ENCODE assay signal across 1 cellular context in the genomic region with DNA sequence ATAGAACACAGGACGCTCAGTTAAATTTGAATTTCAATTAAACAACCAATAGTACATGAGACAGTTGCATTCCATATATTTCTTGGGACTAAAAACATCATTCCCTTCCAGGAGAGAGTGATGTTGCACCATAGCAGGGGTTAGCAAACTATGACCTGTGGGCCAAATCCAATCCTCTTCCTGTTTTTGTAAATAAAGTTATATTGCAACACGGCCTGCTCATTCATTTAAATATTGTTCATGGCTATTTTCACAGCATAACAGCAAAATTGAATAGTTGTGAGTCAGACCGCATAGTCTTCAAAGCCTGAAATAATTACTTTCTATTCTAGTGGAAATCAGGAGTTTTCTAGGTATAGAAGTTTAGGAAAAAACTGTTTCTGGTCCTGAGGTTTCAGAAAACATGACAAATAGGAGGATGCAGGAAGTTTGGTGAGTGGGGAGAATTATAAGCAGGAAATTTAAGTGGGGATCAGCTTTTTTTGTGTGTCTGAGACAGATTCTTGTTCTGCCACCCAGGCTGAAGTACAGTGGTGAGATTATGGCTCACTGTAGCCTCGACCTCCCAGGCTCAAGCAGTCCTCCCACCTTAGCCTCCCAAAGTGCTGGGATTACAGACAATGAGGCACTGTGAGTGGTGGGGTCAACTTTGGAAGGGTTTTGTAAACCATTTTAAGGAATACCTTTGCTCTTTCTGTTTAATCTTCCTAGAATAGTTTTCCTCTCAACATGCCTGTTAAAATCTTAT.
TF ChIP-seq lines count a peak whose summit lies in the region.

No MANE protein-coding gene starts in this region.

TF ChIP-seq in HepG2, 621 proteins besides CTCF, POLR2A, EP300 and RAD21 (continued from another document and continues in another):
- TF ChIP-seq ZNF609 (CRISPR knock-in tag; IDR thresholded peaks at IDR 0.05; ENCODE audit: borderline replicate concordance) (peak; percentile 45; the same call in 1 of the 2 replicates), ZNF343 (CRISPR knock-in tag; IDR thresholded peaks at IDR 0.05) (no peak), ZSCAN31 (CRISPR knock-in tag; IDR thresholded peaks at IDR 0.05; ENCODE audit: low read depth) (no peak), ZNF12 (CRISPR knock-in tag; IDR thresholded peaks at IDR 0.05) (no peak), ZFP36L2 (CRISPR knock-in tag; IDR thresholded peaks at IDR 0.05) (no peak), ZNF256 (CRISPR knock-in tag; conservative IDR thresholded peaks at IDR 0.05) (no peak), ZSCAN12 (CRISPR knock-in tag; IDR thresholded peaks at IDR 0.05) (no peak), HOXA5 (CRISPR knock-in tag; IDR thresholded peaks at IDR 0.05) (0 out of 2 replicates have a peak, but pooled peaks have one; percentile 20), ZNF460 (CRISPR knock-in tag; IDR thresholded peaks at IDR 0.05; ENCODE audit: borderline replicate concordance) (no peak), ZNF143 (CRISPR knock-in tag; IDR thresholded peaks at IDR 0.05) (no peak), ZNF432 (CRISPR knock-in tag; IDR thresholded peaks at IDR 0.05; ENCODE audit: borderline replicate concordance) (no peak), SNAPC2 (CRISPR knock-in tag; IDR thresholded peaks at IDR 0.05) (no peak), GABPB1 (CRISPR knock-in tag; IDR thresholded peaks at IDR 0.05) (peak; percentile 55), HMGA1 (CRISPR knock-in tag; conservative IDR thresholded peaks at IDR 0.05) (no peak), ZNF234 (CRISPR knock-in tag; conservative IDR thresholded peaks at IDR 0.05) (no peak), RFX3 (CRISPR knock-in tag; IDR thresholded peaks at IDR 0.05) (no peak), ZNF354B (CRISPR knock-in tag; IDR thresholded peaks at IDR 0.05) (no peak), ZNF451 (CRISPR knock-in tag; IDR thresholded peaks at IDR 0.05) (no peak), NCOA2 (CRISPR knock-in tag; IDR thresholded peaks at IDR 0.05) (peak; percentile 87), PHB2 (IDR thresholded peaks at IDR 0.05; ENCODE audit: partially characterized antibody) (no peak), BRD4 (CRISPR knock-in tag; IDR thresholded peaks at IDR 0.05) (no peak), ZNF776 (CRISPR knock-in tag; IDR thresholded peaks at IDR 0.05) (no peak), KAT7 (CRISPR knock-in tag; IDR thresholded peaks at IDR 0.05; ENCODE audit: borderline replicate concordance) (0 out of 2 replicates have a peak, but pooled peaks have one; percentile 41), TEF (CRISPR knock-in tag; IDR thresholded peaks at IDR 0.05) (no peak), MAF1 (CRISPR knock-in tag; IDR thresholded peaks at IDR 0.05; ENCODE audit: borderline replicate concordance) (no peak), GABPA (IDR thresholded peaks at IDR 0.05; ENCODE audit: low read depth, low read length) (no peak), GABPA (CRISPR knock-in tag; IDR thresholded peaks at IDR 0.05; ENCODE audit: low read depth) (peak; percentile 32; the same call in 1 of the 2 replicates), KLF12 (CRISPR knock-in tag; IDR thresholded peaks at IDR 0.05; ENCODE audit: borderline replicate concordance) (no peak), ZNF101 (CRISPR knock-in tag; IDR thresholded peaks at IDR 0.05; ENCODE audit: borderline replicate concordance, low read depth) (no peak), JUND (CRISPR knock-in tag; IDR thresholded peaks at IDR 0.05) (0 out of 2 replicates have a peak, but pooled peaks have one; percentile 13), ATAD3A (CRISPR knock-in tag; IDR thresholded peaks at IDR 0.05) (no peak), ZNF709 (CRISPR knock-in tag; IDR thresholded peaks at IDR 0.05) (no peak), ZNF558 (CRISPR knock-in tag; IDR thresholded peaks at IDR 0.05; ENCODE audit: borderline replicate concordance) (no peak), ATF2 (CRISPR knock-in tag; IDR thresholded peaks at IDR 0.05) (peak; percentile 40; the same call in 1 of the 2 replicates), NR1H2 (CRISPR knock-in tag; IDR thresholded peaks at IDR 0.05; ENCODE audit: borderline replicate concordance, low read depth) (no peak), MIER2 (CRISPR knock-in tag; IDR thresholded peaks at IDR 0.05) (no peak), ZMYM3 (CRISPR knock-in tag; IDR thresholded peaks at IDR 0.05) (0 out of 2 replicates have a peak, but pooled peaks have one; percentile 39), ZBTB42 (CRISPR knock-in tag; IDR thresholded peaks at IDR 0.05) (no peak)
- TF ChIP-seq, protein P1, sequence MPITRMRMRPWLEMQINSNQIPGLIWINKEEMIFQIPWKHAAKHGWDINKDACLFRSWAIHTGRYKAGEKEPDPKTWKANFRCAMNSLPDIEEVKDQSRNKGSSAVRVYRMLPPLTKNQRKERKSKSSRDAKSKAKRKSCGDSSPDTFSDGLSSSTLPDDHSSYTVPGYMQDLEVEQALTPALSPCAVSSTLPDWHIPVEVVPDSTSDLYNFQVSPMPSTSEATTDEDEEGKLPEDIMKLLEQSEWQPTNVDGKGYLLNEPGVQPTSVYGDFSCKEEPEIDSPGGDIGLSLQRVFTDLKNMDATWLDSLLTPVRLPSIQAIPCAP (CRISPR knock-in tag; IDR thresholded peaks at IDR 0.05; ENCODE audit: low read depth): no peak
- TF ChIP-seq, protein P2, sequence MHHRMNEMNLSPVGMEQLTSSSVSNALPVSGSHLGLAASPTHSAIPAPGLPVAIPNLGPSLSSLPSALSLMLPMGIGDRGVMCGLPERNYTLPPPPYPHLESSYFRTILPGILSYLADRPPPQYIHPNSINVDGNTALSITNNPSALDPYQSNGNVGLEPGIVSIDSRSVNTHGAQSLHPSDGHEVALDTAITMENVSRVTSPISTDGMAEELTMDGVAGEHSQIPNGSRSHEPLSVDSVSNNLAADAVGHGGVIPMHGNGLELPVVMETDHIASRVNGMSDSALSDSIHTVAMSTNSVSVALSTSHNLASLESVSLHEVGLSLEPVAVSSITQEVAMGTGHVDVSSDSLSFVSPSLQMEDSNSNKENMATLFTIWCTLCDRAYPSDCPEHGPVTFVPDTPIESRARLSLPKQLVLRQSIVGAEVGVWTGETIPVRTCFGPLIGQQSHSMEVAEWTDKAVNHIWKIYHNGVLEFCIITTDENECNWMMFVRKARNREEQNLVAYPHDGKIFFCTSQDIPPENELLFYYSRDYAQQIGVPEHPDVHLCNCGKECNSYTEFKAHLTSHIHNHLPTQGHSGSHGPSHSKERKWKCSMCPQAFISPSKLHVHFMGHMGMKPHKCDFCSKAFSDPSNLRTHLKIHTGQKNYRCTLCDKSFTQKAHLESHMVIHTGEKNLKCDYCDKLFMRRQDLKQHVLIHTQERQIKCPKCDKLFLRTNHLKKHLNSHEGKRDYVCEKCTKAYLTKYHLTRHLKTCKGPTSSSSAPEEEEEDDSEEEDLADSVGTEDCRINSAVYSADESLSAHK (CRISPR knock-in tag; IDR thresholded peaks at IDR 0.05; ENCODE audit: borderline replicate concordance): no peak
- TF ChIP-seq, protein P3, sequence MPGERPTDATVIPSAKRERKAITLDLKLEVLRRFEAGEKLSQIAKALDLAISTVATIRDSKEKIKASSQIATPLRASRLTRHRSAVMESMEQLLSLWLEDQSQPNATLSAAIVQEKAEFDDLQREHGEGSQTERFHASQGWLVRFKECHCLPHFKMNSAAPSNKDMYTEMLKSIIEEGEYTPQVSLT (CRISPR knock-in tag; IDR thresholded peaks at IDR 0.05; ENCODE audit: borderline replicate concordance, low read depth): no peak
- TF ChIP-seq, protein P4, sequence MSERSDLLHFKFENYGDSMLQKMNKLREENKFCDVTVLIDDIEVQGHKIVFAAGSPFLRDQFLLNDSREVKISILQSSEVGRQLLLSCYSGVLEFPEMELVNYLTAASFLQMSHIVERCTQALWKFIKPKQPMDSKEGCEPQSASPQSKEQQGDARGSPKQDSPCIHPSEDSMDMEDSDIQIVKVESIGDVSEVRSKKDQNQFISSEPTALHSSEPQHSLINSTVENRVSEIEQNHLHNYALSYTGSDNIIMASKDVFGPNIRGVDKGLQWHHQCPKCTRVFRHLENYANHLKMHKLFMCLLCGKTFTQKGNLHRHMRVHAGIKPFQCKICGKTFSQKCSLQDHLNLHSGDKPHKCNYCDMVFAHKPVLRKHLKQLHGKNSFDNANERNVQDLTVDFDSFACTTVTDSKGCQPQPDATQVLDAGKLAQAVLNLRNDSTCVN (CRISPR knock-in tag; IDR thresholded peaks at IDR 0.05; ENCODE audit: borderline replicate concordance): no peak
- TF ChIP-seq, protein P5, sequence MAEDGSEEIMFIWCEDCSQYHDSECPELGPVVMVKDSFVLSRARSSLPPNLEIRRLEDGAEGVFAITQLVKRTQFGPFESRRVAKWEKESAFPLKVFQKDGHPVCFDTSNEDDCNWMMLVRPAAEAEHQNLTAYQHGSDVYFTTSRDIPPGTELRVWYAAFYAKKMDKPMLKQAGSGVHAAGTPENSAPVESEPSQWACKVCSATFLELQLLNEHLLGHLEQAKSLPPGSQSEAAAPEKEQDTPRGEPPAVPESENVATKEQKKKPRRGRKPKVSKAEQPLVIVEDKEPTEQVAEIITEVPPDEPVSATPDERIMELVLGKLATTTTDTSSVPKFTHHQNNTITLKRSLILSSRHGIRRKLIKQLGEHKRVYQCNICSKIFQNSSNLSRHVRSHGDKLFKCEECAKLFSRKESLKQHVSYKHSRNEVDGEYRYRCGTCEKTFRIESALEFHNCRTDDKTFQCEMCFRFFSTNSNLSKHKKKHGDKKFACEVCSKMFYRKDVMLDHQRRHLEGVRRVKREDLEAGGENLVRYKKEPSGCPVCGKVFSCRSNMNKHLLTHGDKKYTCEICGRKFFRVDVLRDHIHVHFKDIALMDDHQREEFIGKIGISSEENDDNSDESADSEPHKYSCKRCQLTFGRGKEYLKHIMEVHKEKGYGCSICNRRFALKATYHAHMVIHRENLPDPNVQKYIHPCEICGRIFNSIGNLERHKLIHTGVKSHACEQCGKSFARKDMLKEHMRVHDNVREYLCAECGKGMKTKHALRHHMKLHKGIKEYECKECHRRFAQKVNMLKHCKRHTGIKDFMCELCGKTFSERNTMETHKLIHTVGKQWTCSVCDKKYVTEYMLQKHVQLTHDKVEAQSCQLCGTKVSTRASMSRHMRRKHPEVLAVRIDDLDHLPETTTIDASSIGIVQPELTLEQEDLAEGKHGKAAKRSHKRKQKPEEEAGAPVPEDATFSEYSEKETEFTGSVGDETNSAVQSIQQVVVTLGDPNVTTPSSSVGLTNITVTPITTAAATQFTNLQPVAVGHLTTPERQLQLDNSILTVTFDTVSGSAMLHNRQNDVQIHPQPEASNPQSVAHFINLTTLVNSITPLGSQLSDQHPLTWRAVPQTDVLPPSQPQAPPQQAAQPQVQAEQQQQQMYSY (CRISPR knock-in tag; IDR thresholded peaks at IDR 0.05): no peak
- TF ChIP-seq, protein P6, sequence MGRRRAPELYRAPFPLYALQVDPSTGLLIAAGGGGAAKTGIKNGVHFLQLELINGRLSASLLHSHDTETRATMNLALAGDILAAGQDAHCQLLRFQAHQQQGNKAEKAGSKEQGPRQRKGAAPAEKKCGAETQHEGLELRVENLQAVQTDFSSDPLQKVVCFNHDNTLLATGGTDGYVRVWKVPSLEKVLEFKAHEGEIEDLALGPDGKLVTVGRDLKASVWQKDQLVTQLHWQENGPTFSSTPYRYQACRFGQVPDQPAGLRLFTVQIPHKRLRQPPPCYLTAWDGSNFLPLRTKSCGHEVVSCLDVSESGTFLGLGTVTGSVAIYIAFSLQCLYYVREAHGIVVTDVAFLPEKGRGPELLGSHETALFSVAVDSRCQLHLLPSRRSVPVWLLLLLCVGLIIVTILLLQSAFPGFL (CRISPR knock-in tag; IDR thresholded peaks at IDR 0.05): no peak
